1 cellular context compared by ENCODE assay signal in genomic region chr9:111759762-111760639, GRCh38.
TF ChIP-seq lines count a peak whose summit lies in the region.

No MANE protein-coding gene starts in this region.

TF ChIP-seq in SK-N-SH, 30 proteins besides CTCF, POLR2A, EP300 and RAD21 (continued from another document):
- TF ChIP-seq ZBTB33 (IDR thresholded peaks at IDR 0.05; ENCODE audit: borderline replicate concordance, low read depth) (no peak), RFX5 (IDR thresholded peaks at IDR 0.05; ENCODE audit: low read length) (no peak)
TF ChIP-seq in SK-N-SH: peak in this region for 4.
